ENCODE assay signal across 9 cellular contexts in genomic region chr14:87869619-87870583, GRCh38.
A peak's percentile ranks its signal among the peaks of the same experiment; 100 is the strongest.
DNase-seq lines count a peak whose midpoint lies in the region; ATAC-seq and TF ChIP-seq lines count a peak whose summit lies in the region.
"Had no signal": no experiment of that assay in that cellular context is flagged by ENCODE, and none has a peak within 500 bp of the region (broad histone marks: within the 10 kb centered on the region; RNA-seq: fewer than 3 reads in every experiment).

No MANE protein-coding gene starts in this region.

- H3K36me3 Mint-ChIP-seq in HFFc6 (ENCODE audit: low read depth) (no peaks in the 10 kb centered on the region), mesothelial cell of epicardium (no peaks in the 10 kb centered on the region)

- no peak overlapping the region; the same call in 1 of the 2 replicates for H3K4me3 Mint-ChIP-seq in HFFc6
- H3K4me3 Mint-ChIP-seq in mesothelial cell of epicardium, result no peak overlapping the region

- H3K27me3 Mint-ChIP-seq in HFFc6 (ENCODE audit: insufficient read depth), result no peaks in the 10 kb centered on the region; the same call in 1 of the 2 replicates
- H3K27me3 Mint-ChIP-seq in mesothelial cell of epicardium (ENCODE audit: low read depth), result peaks cover 7% of the 10 kb centered on the region

- no peak for ATAC-seq in HG03108 (IDR thresholded peaks at IDR 0.05; ENCODE audit: unreplicated experiment)

- peaks cover 12% of the 10 kb centered on the region; the same call in 1 of the 2 replicates for H3K4me1 Mint-ChIP-seq in HFFc6 (ENCODE audit: low read depth)
- H3K4me1 Mint-ChIP-seq in mesothelial cell of epicardium, result no peaks in the 10 kb centered on the region

- no peak for TF ChIP-seq CTCF in GM10248 (IDR thresholded peaks at IDR 0.05; ENCODE audit: control extremely low read depth, extremely low read depth, low read depth, missing control alignments)
- TF ChIP-seq CTCF in HFFc6 (IDR thresholded peaks at IDR 0.05), result no peak
- no peak for TF ChIP-seq CTCF in mesothelial cell of epicardium (IDR thresholded peaks at IDR 0.05; ENCODE audit: unreplicated experiment)

- H3K27ac Mint-ChIP-seq in HFFc6 (peak overlapping the region; percentile 52; the same call in 1 of the 2 replicates), mesothelial cell of epicardium (no peak overlapping the region)

- CTCF ChIA-PET in GM10248 (lab: Yijun Ruan, JAX), result interaction anchor here (1.5 kb wide), 1 partner anchor 50 kb away, joined by 3 read pairs; no protein-coding TSS in a partner anchor

- POLR2A ChIA-PET in GM10248 (lab: Yijun Ruan, JAX), result no interaction called here

- H3K9me3 Mint-ChIP-seq in HFFc6, result peaks cover 12% of the 10 kb centered on the region
- no peaks in the 10 kb centered on the region for H3K9me3 Mint-ChIP-seq in mesothelial cell of epicardium

- DNase-seq in GM10248 (ENCODE audit: extremely low spot score) (peak; percentile 8), HFFc6 (peak; percentile 74), NOMO-1 treated with dmso at 0.1 percent for 144 hours (lab: John Stamatoyannopoulos, UW; ENCODE audit: unreplicated experiment) (peak; percentile 13), inferior parietal cortex (ENCODE audit: extremely low spot score) (peak; percentile 70), mesothelial cell of epicardium (ENCODE audit: low spot score in 2 of 2, unreplicated experiment in 2 of 2) (no peak), SKM-1 (lab: John Stamatoyannopoulos, UW; ENCODE audit: unreplicated experiment) (no peak)
- DNase-seq in activated CD4-positive, CD25-positive, alpha-beta regulatory T cell treated with anti-CD3 and anti-CD28 coated beads, Interleukin-2, amount 50 U/mL, for 72 hours, result no peak
- DNase-seq: spleen had no signal

Comparison
In these comparisons a context has a peak if more than half of its experiments do, and no peak if none do; other contexts are left out.
1. DNase-seq: peak in GM10248 (single experiment), HFFc6 (single experiment), NOMO-1 treated with dmso at 0.1 percent for 144 hours (single experiment) and inferior parietal cortex (single experiment); none in mesothelial cell of epicardium (0 of 2), SKM-1 (single experiment) and activated CD4-positive, CD25-positive, alpha-beta regulatory T cell treated with anti-CD3 and anti-CD28 coated beads, Interleukin-2, amount 50 U/mL, for 72 hours (single experiment).